ENCODE assay signal across 10 cellular contexts in the genomic region with DNA sequence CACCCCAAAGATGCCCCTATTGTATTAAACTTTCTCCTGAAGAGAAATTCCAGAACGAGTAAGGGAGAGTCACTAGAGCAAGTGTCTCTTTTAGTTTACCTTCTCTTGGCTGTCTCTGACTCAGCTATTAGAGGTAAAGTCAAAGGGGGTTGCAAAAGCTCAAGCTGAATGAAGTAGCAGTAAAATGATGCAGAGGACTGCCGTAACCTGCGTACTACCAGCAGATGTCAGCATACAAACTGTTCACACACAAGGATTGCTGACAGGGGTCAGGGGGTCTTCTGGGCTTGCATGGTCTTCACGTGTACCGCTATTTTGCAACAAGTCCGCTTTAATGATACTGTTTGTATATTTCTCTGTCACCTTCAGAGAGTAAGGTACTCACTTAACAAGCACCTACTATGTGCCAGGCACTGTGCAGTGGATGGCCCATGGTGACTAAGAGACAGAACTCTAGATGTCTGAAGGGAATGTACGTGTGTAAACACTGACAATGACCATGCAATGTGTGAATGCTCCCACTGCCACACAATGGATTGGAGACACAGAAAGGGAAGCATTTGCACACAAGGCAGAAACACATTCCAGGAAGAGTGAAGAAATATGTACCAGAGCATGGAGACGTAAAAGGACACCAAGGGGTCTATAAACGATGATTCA. TPM values are rescaled to one million over a fixed set of nuclear protein-coding genes. Genes with fewer than 3 reads are reported as not detected.
A peak's percentile ranks its signal among the peaks of the same experiment; 100 is the strongest.
DNase-seq lines count a peak whose midpoint lies in the region; TF ChIP-seq lines count a peak whose summit lies in the region.
"Had no signal": no experiment of that assay in that cellular context is flagged by ENCODE, and none has a peak within 500 bp of the region (broad histone marks: within the 10 kb centered on the region; RNA-seq: fewer than 3 reads in every experiment).

No MANE protein-coding gene starts in this region.

- no peak overlapping the region for H2AFZ ChIP-seq in PC-9

- H3K27ac ChIP-seq in PC-9, result no peak overlapping the region

- CTCF ChIA-PET in PC-9 (lab: Charles Lee), result no interaction called here

- no peaks in the 10 kb centered on the region; the same call in 1 of the 2 replicates for H3K9me3 ChIP-seq in PC-9 (ENCODE audit: insufficient read depth, low read depth)

- H3K27me3 Mint-ChIP-seq in type B pancreatic cell, result no peaks in the 10 kb centered on the region

- no peaks in the 10 kb centered on the region for H3K27me3 ChIP-seq in PC-9 (ENCODE audit: insufficient read depth, low read depth)
- H3K27me3 ChIP-seq: dorsolateral prefrontal cortex had no signal

- H3K36me3 Mint-ChIP-seq in type B pancreatic cell, result peaks cover 18% of the 10 kb centered on the region

- H3K9me2 ChIP-seq in PC-9 (ENCODE audit: insufficient read depth), result no peaks in the 10 kb centered on the region

- POLR2A ChIA-PET in PC-9 (lab: Charles Lee; ENCODE audit: unreplicated experiment), result interaction anchor here (0.6 kb wide), 1 partner anchor 325 kb away, joined by 3 read pairs; no protein-coding TSS in a partner anchor

- H3K36me3 ChIP-seq in PC-9 (ENCODE audit: low read depth), result peaks cover 12% of the 10 kb centered on the region; the same call in 1 of the 2 replicates

- peaks cover 17% of the 10 kb centered on the region for H3K4me1 ChIP-seq in PC-9 (replicated peaks; ENCODE audit: insufficient read depth)

- H3K27ac Mint-ChIP-seq in type B pancreatic cell, result no peak overlapping the region

- H3K4me1 Mint-ChIP-seq in type B pancreatic cell (ENCODE audit: unreplicated experiment), result peaks cover 3% of the 10 kb centered on the region

- H3F3A ChIP-seq in PC-9 (ENCODE audit: insufficient read depth, low read depth), result no peaks in the 10 kb centered on the region

- DNase-seq in SIG-M5 treated with dmso at 0.1 percent for 504 hours (lab: John Stamatoyannopoulos, UW; ENCODE audit: unreplicated experiment), result peak; percentile 38
- no peak for DNase-seq in SIG-M5 (lab: John Stamatoyannopoulos, UW)
- DNase-seq in PC-9, result no peak
- peak; percentile 33 for DNase-seq in fibroblast of pulmonary artery (ENCODE audit: low read depth)
- no peak for DNase-seq in type B pancreatic cell (ENCODE audit: extremely low spot score, unreplicated experiment)
- DNase-seq in NCI-H2196 treated with DMSO at 0.1 percent for 48 hours (lab: John Stamatoyannopoulos, UW; ENCODE audit: unreplicated experiment), result no peak
- no peak for DNase-seq in NCI-H1105 (lab: John Stamatoyannopoulos, UW)
- no peak for DNase-seq in stimulated activated CD4-positive, alpha-beta T cell treated with anti-CD3 and anti-CD28 coated beads, Interleukin-2, amount 100 ng/mL, for 48 hours
- DNase-seq: dorsolateral prefrontal cortex, SHP77 had no signal

- H3K79me2 ChIP-seq in PC-9 (ENCODE audit: low read depth), result no peaks in the 10 kb centered on the region

- H4K20me1 ChIP-seq in PC-9 (ENCODE audit: insufficient read depth), result no peaks in the 10 kb centered on the region

- no peak overlapping the region for H3K4me3 ChIP-seq in PC-9
- no peak overlapping the region for H3K4me3 ChIP-seq in fibroblast of pulmonary artery (replicated peaks; ENCODE audit: low read depth, low read length)
- H3K4me3 ChIP-seq: dorsolateral prefrontal cortex had no signal

- intact Hi-C loops in PC-9 (cut with micrococcal nuclease; ENCODE audit: unreplicated experiment), result no loop called here

- BruUV-seq in PC-9 (replicated peaks; lab: Mats Ljungman, UMichigan), result no TSS peak

- TF ChIP-seq CTCF in PC-9 (conservative IDR thresholded peaks at IDR 0.05) (peak; percentile 21; the same call in 1 of the 2 replicates), fibroblast of pulmonary artery (IDR thresholded peaks at IDR 0.05; ENCODE audit: low read length, missing control alignments) (peak; percentile 37), type B pancreatic cell (conservative IDR thresholded peaks at IDR 0.05) (peak; percentile 62)

- H3K9me3 Mint-ChIP-seq in type B pancreatic cell, result no peaks in the 10 kb centered on the region

- H3K4me2 ChIP-seq in PC-9, result no peak overlapping the region

- H3K4me3 Mint-ChIP-seq in type B pancreatic cell, result no peak overlapping the region

RNA-seq across cellular contexts. Expression of a gene that starts 34.9 kb away (rescaled TPM):
- total RNA-seq in PC-9 (2021), result 34.6 and 47.8 TPM in 2 replicates
- 15.7 and 24.8 TPM in 2 replicates for total RNA-seq in type B pancreatic cell (ENCODE audit: low replicate concordance)

RNA-seq across cellular contexts. Expression of a gene that starts 34.9 kb away (rescaled TPM):
- total RNA-seq in PC-9 (2021) (53.2 and 62.7 TPM in 2 replicates), type B pancreatic cell (ENCODE audit: low replicate concordance) (13.1 and 25.6 TPM in 2 replicates)

RNA-seq across cellular contexts. Expression of a gene that starts 46.8 kb away (rescaled TPM):
- not detected in 2 replicates for total RNA-seq in PC-9 (2021)
- not detected in 2 replicates for total RNA-seq in type B pancreatic cell (ENCODE audit: low replicate concordance)

Comparison
In these comparisons a context has a peak if more than half of its experiments do, and no peak if none do; other contexts are left out.
1. DNase-seq: peak in SIG-M5 treated with dmso at 0.1 percent for 504 hours (single experiment) and fibroblast of pulmonary artery (single experiment); none in SIG-M5 (single experiment), PC-9 (0 of 2), type B pancreatic cell (single experiment), NCI-H2196 treated with DMSO at 0.1 percent for 48 hours (single experiment), NCI-H1105 (single experiment) and stimulated activated CD4-positive, alpha-beta T cell treated with anti-CD3 and anti-CD28 coated beads, Interleukin-2, amount 100 ng/mL, for 48 hours (0 of 2).
2. Peak in every context shown above with its lines, with median percentiles within 50 percentile points of each other: CTCF ChIP-seq.